ENCODE assay signal across 15 cellular contexts in genomic region chr2:168166902-168167510, GRCh38.
DNase-seq lines count a peak whose midpoint lies in the region; ATAC-seq, FAIRE-seq and TF ChIP-seq lines count a peak whose summit lies in the region.
"Had no signal": no experiment of that assay in that cellular context is flagged by ENCODE, and none has a peak within 500 bp of the region (broad histone marks: within the 10 kb centered on the region; RNA-seq: fewer than 3 reads in every experiment).

No MANE protein-coding gene starts in this region.

- H3K9me3 Mint-ChIP-seq in WTC11 = no peaks in the 10 kb centered on the region
- H3K9me3 Mint-ChIP-seq in CD4-positive, alpha-beta memory T cell = no peaks in the 10 kb centered on the region
- H3K9me3 Mint-ChIP-seq: naive thymus-derived CD4-positive, alpha-beta T cell had no signal

- no peak overlapping the region for H3K4me3 ChIP-seq in A549
- H3K4me3 ChIP-seq in CD4-positive, alpha-beta memory T cell (ENCODE audit: low read length in 2 of 2) = no peak overlapping the region
- H3K4me3 ChIP-seq: upper lobe of right lung had no signal

- H3K9me3 ChIP-seq in A549 = no peaks in the 10 kb centered on the region
- H3K9me3 ChIP-seq in CD4-positive, alpha-beta memory T cell (ENCODE audit: control insufficient read depth in 1 of 2, low read length in 2 of 2) = no peaks in the 10 kb centered on the region
- H3K9me3 ChIP-seq: Caco-2, upper lobe of right lung had no signal

- FAIRE-seq in A549 (lab: Jason Lieb, UNC) = no peak
- FAIRE-seq: colon had no signal

- POLR2A ChIA-PET in A549 (lab: Yijun Ruan, JAX) = no interaction called here
- POLR2A ChIA-PET in WTC11 (lab: Charles Lee) = no interaction called here
- POLR2A ChIA-PET in CD4-positive, alpha-beta memory T cell (lab: Charles Lee; ENCODE audit: partially characterized antibody) = no interaction called here

- intact Hi-C loops in CD4-positive, alpha-beta memory T cell (cut with micrococcal nuclease) = no loop called here

- no peak overlapping the region for H3K27ac Mint-ChIP-seq in WTC11
- H3K27ac Mint-ChIP-seq in CD4-positive, alpha-beta memory T cell = peak overlapping the region in 3 of 7 donors; percentile 8 to 15 (median 11)

- peaks cover 7% of the 10 kb centered on the region for H3K36me3 Mint-ChIP-seq in WTC11
- H3K36me3 Mint-ChIP-seq in CD4-positive, alpha-beta memory T cell = peaks cover 30 to 39% of the 10 kb centered on the region in 2 donors

- whole genome bisulfite sequencing in A549 (ENCODE audit: missing lambda C conversion rate) = 67% methylated on average over 7 of the region's 7 CpGs

- TF ChIP-seq EP300 in A549 (IDR thresholded peaks at IDR 0.05) = no peak

- peak in 1 of 2 experiments; percentile 10 for DNase-seq in A549 (ENCODE audit: low read depth in 1 of 2, low spot score in 1 of 2)
- DNase-seq in WTC11 (ENCODE audit: low spot score) = no peak
- peak; percentile 48 for DNase-seq in glomerular visceral epithelial cell (ENCODE audit: extremely low spot score)
- no peak for DNase-seq in NOMO-1 (lab: John Stamatoyannopoulos, UW; ENCODE audit: unreplicated experiment in 2 of 2)
- no peak for DNase-seq in superior temporal gyrus (ENCODE audit: extremely low spot score)
- no peak for DNase-seq in CD4-positive, alpha-beta memory T cell
- no peak for DNase-seq in epidermal melanocyte (ENCODE audit: insufficient read length, low spot score)
- DNase-seq: Caco-2; GOT3; naive thymus-derived CD4-positive, alpha-beta T cell; NCI-H2029 treated with DMSO at 0.1 percent for 48 hours; stimulated activated CD4-positive, alpha-beta T cell treated with anti-CD3 and anti-CD28 coated beads, Interleukin-2, amount 100 ng/mL, for 48 hours; upper lobe of right lung had no signal

- TF ChIP-seq POLR2A in A549 (IDR thresholded peaks at IDR 0.05; ENCODE audit: low read length) = no peak

- ATAC-seq in A549 = peak; percentile 40 to 59; a peak in 3 of 6 replicates
- peak; percentile 47 for ATAC-seq in GM18520 (IDR thresholded peaks at IDR 0.05; ENCODE audit: unreplicated experiment)
- ATAC-seq in WTC11 = no peak; the same call in 1 of the 2 replicates
- ATAC-seq: naive thymus-derived CD4-positive, alpha-beta T cell; upper lobe of right lung had no signal

- TF ChIP-seq CTCF in A549 (IDR thresholded peaks at IDR 0.05) (no peak), WTC11 (IDR thresholded peaks at IDR 0.05) (no peak)

- peaks cover 42% of the 10 kb centered on the region for H3K4me1 Mint-ChIP-seq in WTC11
- peaks cover 32 to 49% (median 39%) of the 10 kb centered on the region in 4 donors for H3K4me1 Mint-ChIP-seq in CD4-positive, alpha-beta memory T cell

- H3K4me3 Mint-ChIP-seq in WTC11 = no peak overlapping the region
- H3K4me3 Mint-ChIP-seq in CD4-positive, alpha-beta memory T cell = no peak overlapping the region
- H3K4me3 Mint-ChIP-seq: naive thymus-derived CD4-positive, alpha-beta T cell had no signal

- H3K27me3 ChIP-seq in CD4-positive, alpha-beta memory T cell (ENCODE audit: insufficient read depth, low read length) = no peaks in the 10 kb centered on the region
- H3K27me3 ChIP-seq: upper lobe of right lung had no signal

- H3K27ac ChIP-seq in A549 = no peak overlapping the region
- H3K27ac ChIP-seq in CD4-positive, alpha-beta memory T cell (ENCODE audit: low read depth, low read length) = no peak overlapping the region
- H3K27ac ChIP-seq: upper lobe of right lung had no signal

- peaks cover 13% of the 10 kb centered on the region for H3K4me1 ChIP-seq in A549
- no peaks in the 10 kb centered on the region for H3K4me1 ChIP-seq in CD4-positive, alpha-beta memory T cell (ENCODE audit: insufficient read depth, low read length)
- H3K4me1 ChIP-seq: Caco-2, upper lobe of right lung had no signal

- H3K27me3 Mint-ChIP-seq in WTC11 (ENCODE audit: low read depth) = no peaks in the 10 kb centered on the region
- H3K27me3 Mint-ChIP-seq in CD4-positive, alpha-beta memory T cell = no peaks in the 10 kb centered on the region
- H3K27me3 Mint-ChIP-seq: naive thymus-derived CD4-positive, alpha-beta T cell had no signal

- no peak for TF ChIP-seq RAD21 in A549 (conservative IDR thresholded peaks at IDR 0.05 in 1 of 2, IDR thresholded peaks at IDR 0.05 in 1 of 2)

- H3K4me2 ChIP-seq in A549 = 0 out of 3 replicates have a peak overlapping the region, but pooled peaks have one; percentile 3

- CTCF ChIA-PET in A549 (lab: Yijun Ruan, JAX) = no interaction called here
- CTCF ChIA-PET in WTC11 (lab: Charles Lee) = no interaction called here
- CTCF ChIA-PET in CD4-positive, alpha-beta memory T cell (lab: Charles Lee; ENCODE audit: partially characterized antibody) = interaction anchor here (1.5 kb wide), 1 partner anchor 170 kb away, joined by 7 read pairs; no protein-coding TSS in a partner anchor

- peaks cover 4% of the 10 kb centered on the region for H3K36me3 ChIP-seq in CD4-positive, alpha-beta memory T cell (ENCODE audit: insufficient read depth, low read length)
- H3K36me3 ChIP-seq: upper lobe of right lung had no signal

TF ChIP-seq in A549, 52 proteins besides CTCF, POLR2A, EP300 and RAD21 (continues in another document):
- TF ChIP-seq HEYL (CRISPR knock-in tag; IDR thresholded peaks at IDR 0.05) = no peak
- no peak for TF ChIP-seq HDAC2 (IDR thresholded peaks at IDR 0.05)
- TF ChIP-seq ZC3H11A (IDR thresholded peaks at IDR 0.05) = no peak
- TF ChIP-seq CHD4 (IDR thresholded peaks at IDR 0.05; ENCODE audit: borderline replicate concordance) = no peak
- no peak for TF ChIP-seq USF2 (IDR thresholded peaks at IDR 0.05)
- no peak for TF ChIP-seq MYC (IDR thresholded peaks at IDR 0.05; ENCODE audit: borderline replicate concordance, low read length)
- no peak for TF ChIP-seq HOXA7 (CRISPR knock-in tag; IDR thresholded peaks at IDR 0.05)
- TF ChIP-seq HMGXB4 (CRISPR knock-in tag; IDR thresholded peaks at IDR 0.05; ENCODE audit: borderline replicate concordance) = no peak
- no peak for TF ChIP-seq NFE2L2 (conservative IDR thresholded peaks at IDR 0.05; ENCODE audit: low read length)
- no peak for TF ChIP-seq HOXB13 (CRISPR knock-in tag; IDR thresholded peaks at IDR 0.05; ENCODE audit: low read depth)
- no peak for TF ChIP-seq EHMT2 (IDR thresholded peaks at IDR 0.05; ENCODE audit: low read depth)
- no peak for TF ChIP-seq KDM1A (IDR thresholded peaks at IDR 0.05; ENCODE audit: low read depth)
- TF ChIP-seq CEBPB (IDR thresholded peaks at IDR 0.05) = no peak

TF ChIP-seq in WTC11, 78 proteins besides CTCF, POLR2A, EP300 and RAD21:
- no peak for TF ChIP-seq TEAD4 (CRISPR knock-in tag; IDR thresholded peaks at IDR 0.05)
- TF ChIP-seq GABPB1 (CRISPR knock-in tag; IDR thresholded peaks at IDR 0.05) = peak; percentile 84
